Comparison of ENCODE assay signal across 26 cellular contexts in genomic region chr14:101352567-101352966, GRCh38.
DNase-seq lines count a peak whose midpoint lies in the region; ATAC-seq and TF ChIP-seq lines count a peak whose summit lies in the region.
"Had no signal": no experiment of that assay in that cellular context is flagged by ENCODE, and none has a peak within 500 bp of the region (broad histone marks: within the 10 kb centered on the region; RNA-seq: fewer than 3 reads in every experiment).

No MANE protein-coding gene starts in this region.

- H3K27me3 ChIP-seq in spleen (replicated peaks in 1 of 7) (no peaks in the 10 kb centered on the region), uterus (no peaks in the 10 kb centered on the region), GM23248 (replicated peaks; ENCODE audit: insufficient read depth) (no peaks in the 10 kb centered on the region)
- H3K27me3 ChIP-seq: BLaER1, SJCRH30 had no signal

- H3K27ac Mint-ChIP-seq in stimulated activated effector memory CD8-positive, alpha-beta T cell treated with anti-CD3 and anti-CD28 coated beads, Interleukin-12 subunit alpha, Interleukin-12 subunit beta, amount 100 ng/mL, for 72 hours, result no peak overlapping the region
- H3K27ac Mint-ChIP-seq: CD4-positive, alpha-beta T cell had no signal

- no peak overlapping the region for H3K27ac ChIP-seq in spleen
- H3K27ac ChIP-seq in uterus, result no peak overlapping the region
- no peak overlapping the region for H3K27ac ChIP-seq in GM23248
- H3K27ac ChIP-seq: 22Rv1, BLaER1, SJCRH30 had no signal

- no peak overlapping the region for H3K9ac ChIP-seq in GM23248
- H3K9ac ChIP-seq: BLaER1 had no signal

- H3K4me3 Mint-ChIP-seq in stimulated activated effector memory CD8-positive, alpha-beta T cell treated with anti-CD3 and anti-CD28 coated beads, Interleukin-12 subunit alpha, Interleukin-12 subunit beta, amount 100 ng/mL, for 72 hours, result no peak overlapping the region
- H3K4me3 Mint-ChIP-seq: CD4-positive, alpha-beta T cell had no signal

- no peak for ATAC-seq in stimulated activated effector memory CD8-positive, alpha-beta T cell treated with anti-CD3 and anti-CD28 coated beads, Interleukin-12 subunit alpha, Interleukin-12 subunit beta, amount 100 ng/mL, for 72 hours
- ATAC-seq: GM12878, Panc1 had no signal

- no peak overlapping the region for H3K4me2 ChIP-seq in GM23248 (ENCODE audit: unreplicated experiment)
- H3K4me2 ChIP-seq: BLaER1 had no signal

- intact Hi-C loops in spleen (cut with DNase I; ENCODE audit: low total_unique reads) (no loop called here), uterus (cut with DNase I; ENCODE audit: low total_unique reads) (no loop called here)

- H3K9me2 ChIP-seq in GM23248 (ENCODE audit: insufficient read depth), result no peaks in the 10 kb centered on the region

- TF ChIP-seq POLR2A in spleen (IDR thresholded peaks at IDR 0.05), result no peak
- no peak for TF ChIP-seq POLR2A in uterus (IDR thresholded peaks at IDR 0.05)

- DNase-seq in activated effector memory CD4-positive, alpha-beta T cell treated with anti-CD3 and anti-CD28 coated beads, Interleukin-2, amount 50 U/mL, for 16 hours, result peak; percentile 36
- no peak for DNase-seq in activated effector memory CD4-positive, alpha-beta T cell treated with Interleukin-2 at 50 U/mL for 16 hours
- DNase-seq in occipital lobe (lab: John Stamatoyannopoulos, UW) (peak; percentile 11), spleen (peak; percentile 53), uterus (peak; percentile 6 to 11), glomerular visceral epithelial cell (ENCODE audit: extremely low spot score) (no peak), GM23248 (no peak)
- no peak for DNase-seq in stimulated activated effector memory CD8-positive, alpha-beta T cell treated with anti-CD3 and anti-CD28 coated beads, Interleukin-12 subunit alpha, Interleukin-12 subunit beta, amount 100 ng/mL, for 72 hours (ENCODE audit: low spot score in 2 of 2)
- DNase-seq: ACHN; CD4-positive, alpha-beta T cell; COR-L47; DND-41; GOT3; HCEC 1CT; KG1; NCI-H1092 treated with DMSO at 0.1 percent for 48 hours; NCI-H146; NCI-H2029; NCI-H345; NCI-H524; NCI-H774; SJCRH30 had no signal

- H3K4me3 ChIP-seq in spleen (no peak overlapping the region), uterus (no peak overlapping the region), GM23248 (no peak overlapping the region)
- H3K4me3 ChIP-seq: BLaER1, GM12878, SJCRH30 had no signal

- H3K79me2 ChIP-seq in GM23248 (ENCODE audit: insufficient read depth), result no peaks in the 10 kb centered on the region

- H4K20me1 ChIP-seq in GM23248 (ENCODE audit: insufficient read depth), result no peaks in the 10 kb centered on the region
- H4K20me1 ChIP-seq: BLaER1 had no signal

- H3F3A ChIP-seq in GM23248 (ENCODE audit: insufficient read depth), result no peaks in the 10 kb centered on the region

- H3K4me1 Mint-ChIP-seq in stimulated activated effector memory CD8-positive, alpha-beta T cell treated with anti-CD3 and anti-CD28 coated beads, Interleukin-12 subunit alpha, Interleukin-12 subunit beta, amount 100 ng/mL, for 72 hours, result no peaks in the 10 kb centered on the region

- in situ Hi-C loops in GM23248 (cut with MboI), result no loop called here

- no peak overlapping the region for H2AFZ ChIP-seq in GM23248

- peaks cover 3% of the 10 kb centered on the region for H3K9me3 Mint-ChIP-seq in stimulated activated effector memory CD8-positive, alpha-beta T cell treated with anti-CD3 and anti-CD28 coated beads, Interleukin-12 subunit alpha, Interleukin-12 subunit beta, amount 100 ng/mL, for 72 hours

- no peaks in the 10 kb centered on the region for H3K36me3 Mint-ChIP-seq in stimulated activated effector memory CD8-positive, alpha-beta T cell treated with anti-CD3 and anti-CD28 coated beads, Interleukin-12 subunit alpha, Interleukin-12 subunit beta, amount 100 ng/mL, for 72 hours

- WGBS in spleen, 5 donors, result 91 to 96% (median 93%) methylated on average over 8 of the region's 8 CpGs
- WGBS in GM23248 (ENCODE audit: low coverage in 1 of 2, low lambda C conversion rate in 2 of 2, missing lambda C conversion rate in 2 of 2), 2 experiments, result 80 to 83% methylated on average over 8 of the region's 8 CpGs

- no peak for TF ChIP-seq CTCF in spleen (IDR thresholded peaks at IDR 0.05 in 8 of 11, conservative IDR thresholded peaks at IDR 0.05 in 3 of 11)
- no peak for TF ChIP-seq CTCF in uterus (IDR thresholded peaks at IDR 0.05)

- no peaks in the 10 kb centered on the region for H3K36me3 ChIP-seq in spleen
- no peaks in the 10 kb centered on the region for H3K36me3 ChIP-seq in uterus
- no peaks in the 10 kb centered on the region for H3K36me3 ChIP-seq in GM23248 (ENCODE audit: low read depth)
- H3K36me3 ChIP-seq: SJCRH30 had no signal

- no peaks in the 10 kb centered on the region for H3K4me1 ChIP-seq in spleen
- no peaks in the 10 kb centered on the region for H3K4me1 ChIP-seq in uterus
- H3K4me1 ChIP-seq in GM23248 (ENCODE audit: insufficient read depth), result no peaks in the 10 kb centered on the region
- H3K4me1 ChIP-seq: SJCRH30 had no signal

- peaks cover 0 to 51% (median 29%) of the 10 kb centered on the region in 8 donors for H3K9me3 ChIP-seq in spleen
- H3K9me3 ChIP-seq in uterus, result no peaks in the 10 kb centered on the region
- no peaks in the 10 kb centered on the region for H3K9me3 ChIP-seq in GM23248 (ENCODE audit: low read depth)
- H3K9me3 ChIP-seq: SJCRH30 had no signal

Comparison
In these comparisons a context has a peak if more than half of its experiments do, and no peak if none do; other contexts are left out.
1. DNase-seq: peak in activated effector memory CD4-positive, alpha-beta T cell treated with anti-CD3 and anti-CD28 coated beads, Interleukin-2, amount 50 U/mL, for 16 hours (single experiment), occipital lobe (single experiment), spleen (single experiment) and uterus (2 of 2); none in activated effector memory CD4-positive, alpha-beta T cell treated with Interleukin-2 at 50 U/mL for 16 hours (single experiment), stimulated activated effector memory CD8-positive, alpha-beta T cell treated with anti-CD3 and anti-CD28 coated beads, Interleukin-12 subunit alpha, Interleukin-12 subunit beta, amount 100 ng/mL, for 72 hours (0 of 2), glomerular visceral epithelial cell (single experiment) and GM23248 (single experiment).